ENCODE assay signal across 8 cellular contexts in the genomic region with DNA sequence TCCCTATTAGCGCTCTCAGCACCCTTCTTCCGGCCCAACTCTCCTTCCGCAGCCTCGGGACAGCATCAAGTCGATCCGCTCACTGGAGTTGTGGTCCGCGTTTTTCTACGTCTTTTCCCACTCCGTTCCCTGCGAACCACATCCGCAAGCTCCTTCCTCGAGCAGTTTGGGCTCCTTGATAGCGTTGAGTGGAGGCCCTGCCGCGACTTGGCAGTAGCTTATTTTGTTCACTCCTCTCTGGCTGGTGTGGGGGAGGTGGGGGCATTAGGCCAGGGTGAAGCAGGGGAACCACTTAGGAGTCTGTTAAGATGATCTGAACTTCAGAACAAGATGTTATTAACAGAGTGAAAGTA. TPM values are rescaled to one million over a fixed set of nuclear protein-coding genes. Genes with fewer than 3 reads are reported as not detected.
DNase-seq lines count a peak whose midpoint lies in the region; ATAC-seq, FAIRE-seq and TF ChIP-seq lines count a peak whose summit lies in the region.
"Not testable (repeated sequence)": the region's sequence is repeated elsewhere in the genome, so short reads cannot be mapped to it uniquely, and the experiment has no call there.

No MANE protein-coding gene starts in this region.

- not testable (repeated sequence) for H3K36me3 ChIP-seq in OCI-LY7 (ENCODE audit: insufficient read depth, low read length); GM12878 (ENCODE audit: control insufficient read depth in 2 of 2, insufficient read depth in 2 of 2, low read length in 1 of 2); psoas muscle (ENCODE audit: insufficient read depth in 1 of 2, low read depth in 1 of 2)

- TF ChIP-seq CTCF in A549 (IDR thresholded peaks at IDR 0.05); OCI-LY7 (conservative IDR thresholded peaks at IDR 0.05; ENCODE audit: low read length); GM12878 (IDR thresholded peaks at IDR 0.05 in 2 of 3, conservative IDR thresholded peaks at IDR 0.05 in 1 of 3; ENCODE audit: control insufficient read depth in 2 of 3, extremely low read depth in 1 of 3, insufficient read depth in 1 of 3, low read depth in 3 of 3, low read length in 3 of 3); psoas muscle (IDR thresholded peaks at IDR 0.05): not testable (repeated sequence)

- not testable (repeated sequence) for TF ChIP-seq POLR2A in A549 (IDR thresholded peaks at IDR 0.05; ENCODE audit: low read length); GM12878 (IDR thresholded peaks at IDR 0.05; ENCODE audit: low read depth, low read length)

- SMC1A ChIA-PET in GM12878 (lab: Charles Lee; ENCODE audit: uncharacterized antibody, unreplicated experiment), result not testable (repeated sequence)

- not testable (repeated sequence) for H2AFZ ChIP-seq in OCI-LY7 (ENCODE audit: low read length); GM12878 (ENCODE audit: control insufficient read depth, low read depth, low read length)

- RAD21 ChIA-PET in GM12878 (lab: Charles Lee; ENCODE audit: unreplicated experiment), result not testable (repeated sequence)

- H3K27ac ChIP-seq in A549; OCI-LY7 (ENCODE audit: low read depth, low read length, poor library complexity, severe bottlenecking); GM12878 (ENCODE audit: control insufficient read depth, insufficient read depth); right cardiac atrium (ENCODE audit: low read length); psoas muscle: not testable (repeated sequence)

- BruUV-seq in OCI-LY7 (replicated peaks; lab: Mats Ljungman, UMichigan), result TSS peak; percentile 86
- BruUV-seq in GM12878 (replicated peaks; lab: Mats Ljungman, UMichigan), result not testable (repeated sequence)

- CTCF ChIA-PET in A549 (lab: Yijun Ruan, JAX); OCI-LY7 (lab: Charles Lee; ENCODE audit: unreplicated experiment); GM12878 (lab: Yijun Ruan, JAX): not testable (repeated sequence)

- H3K9me3 ChIP-seq in A549; OCI-LY7 (ENCODE audit: low read length); GM12878 (replicated peaks; ENCODE audit: control insufficient read depth, insufficient read depth, low read length); right cardiac atrium (ENCODE audit: control insufficient read depth, low read length); psoas muscle: not testable (repeated sequence)

- TF ChIP-seq RAD21 in A549 (conservative IDR thresholded peaks at IDR 0.05 in 1 of 2, IDR thresholded peaks at IDR 0.05 in 1 of 2); GM12878 (IDR thresholded peaks at IDR 0.05; ENCODE audit: insufficient read depth, low read depth, low read length): not testable (repeated sequence)

- not testable (repeated sequence) for DNase-seq in A549 (ENCODE audit: low read depth in 1 of 2, low spot score in 1 of 2); OCI-LY7 (ENCODE audit: low spot score); GM12878 (ENCODE audit: low read depth, low spot score); right cardiac atrium; psoas muscle

- H3K9ac ChIP-seq in GM12878 (ENCODE audit: control insufficient read depth, insufficient read depth, low read length), result not testable (repeated sequence)

- not testable (repeated sequence) for H3K27me3 ChIP-seq in GM12878 (replicated peaks in 1 of 2; ENCODE audit: control insufficient read depth in 2 of 2, insufficient read depth in 2 of 2, low read length in 1 of 2); right cardiac atrium (ENCODE audit: control insufficient read depth, insufficient read depth); psoas muscle (ENCODE audit: insufficient read depth in 3 of 3, low read length in 2 of 3)

- in situ Hi-C loops in GM12878 (cut with MboI), result not testable (repeated sequence)

- no CpG with 5 or more reads among the region's 16 CpGs for WGBS in A549 (ENCODE audit: missing lambda C conversion rate)
- no CpG with 5 or more reads among the region's 16 CpGs for WGBS in GM12878 (ENCODE audit: insufficient coverage, insufficient replicate concordance, low lambda C conversion rate, missing lambda C conversion rate)
- no CpG with 5 or more reads among the region's 16 CpGs for WGBS in right cardiac atrium
- no CpG with 5 or more reads among the region's 16 CpGs for WGBS in psoas muscle, 3 donors

- not testable (repeated sequence) for H3K4me1 ChIP-seq in A549; OCI-LY7 (ENCODE audit: insufficient read depth, low read length, poor library complexity, severe bottlenecking); GM12878 (ENCODE audit: control insufficient read depth, insufficient read depth, low read length); right cardiac atrium (ENCODE audit: control insufficient read depth, insufficient read depth, low read length); psoas muscle

- not testable (repeated sequence) for H4K20me1 ChIP-seq in OCI-LY7 (ENCODE audit: insufficient read depth, low read length); GM12878 (ENCODE audit: control insufficient read depth, insufficient read depth)

- not testable (repeated sequence) for TF ChIP-seq EP300 in A549 (IDR thresholded peaks at IDR 0.05); GM12878 (IDR thresholded peaks at IDR 0.05; ENCODE audit: borderline replicate concordance in 1 of 2, control insufficient read depth in 1 of 2, low read depth in 2 of 2, low read length in 2 of 2)

- H3K4me2 ChIP-seq in A549; OCI-LY7 (ENCODE audit: low read length); GM12878 (ENCODE audit: control insufficient read depth, insufficient read depth): not testable (repeated sequence)

- intact Hi-C loops in OCI-LY7 (cut with micrococcal nuclease; ENCODE audit: unreplicated experiment); GM12878 (cut with micrococcal nuclease; ENCODE audit: unreplicated experiment); right cardiac atrium (cut with DNase I); psoas muscle (cut with DNase I): not testable (repeated sequence)

- not testable (repeated sequence) for H3K9me2 ChIP-seq in OCI-LY7 (ENCODE audit: insufficient read depth, low read length)

- POLR2A ChIA-PET in A549 (lab: Yijun Ruan, JAX); OCI-LY7 (lab: Charles Lee); GM12878 (lab: Charles Lee): not testable (repeated sequence)

- FAIRE-seq in A549 (lab: Jason Lieb, UNC); GM12878 (lab: Jason Lieb, UNC): not testable (repeated sequence)

- ATAC-seq in A549 (peak; percentile 68 to 71), GM19025 (IDR thresholded peaks at IDR 0.05; ENCODE audit: low read depth, unreplicated experiment) (peak; percentile 12), GM21723 (IDR thresholded peaks at IDR 0.05; ENCODE audit: unreplicated experiment) (peak; percentile 37), HG03039 (IDR thresholded peaks at IDR 0.05; ENCODE audit: unreplicated experiment) (peak; percentile 18), GM12878 (peak; percentile 70), right cardiac atrium (peak; percentile 36 to 50), psoas muscle (peak; percentile 42 to 66 (median 47))

- H3K4me3 ChIP-seq in A549; OCI-LY7 (ENCODE audit: low read depth, low read length, poor library complexity, severe bottlenecking); GM12878; right cardiac atrium (ENCODE audit: low read length); psoas muscle: not testable (repeated sequence)

- not testable (repeated sequence) for H3K79me2 ChIP-seq in OCI-LY7 (ENCODE audit: insufficient read depth, low read depth, low read length); GM12878 (ENCODE audit: control insufficient read depth, insufficient read depth, low read length)

RNA-seq across cellular contexts. Expression of a gene that starts 0.3 kb away (rescaled TPM):
- polyA plus RNA-seq in A549 (2011; rRNA removed) (78.0 and 82.5 TPM in 2 replicates), A549 (2017; fragmentation: RNase III; extraction: RNeasy Plus Mini Kit Qiagen cat#74134 plus additional on column Dnase treatment) (36.7 to 38.4 TPM (median 37.5 TPM) in 3 replicates), GM12878 (2011; rRNA removed) (78.3 and 122 TPM in 2 replicates), GM12878 (2014; fragmentation: Illumina TruSeq; extraction: Trizol) (111 and 153 TPM in 2 replicates), GM12878 (2014; fragmentation: Nextera tagmentation; extraction: Ambion mirVana) (10 to 100 TPM; 43.6 to 55.7 TPM), GM12878 (2014; rRNA removed) (50.8 and 57.5 TPM in 2 replicates), GM12878 (2016; fragmentation: Nextera tagmentation; extraction: Ambion mirVana) (10 to 100 TPM; 86.6 to 96.4 TPM), right cardiac atrium (13.5 TPM), psoas muscle (10 to 100 TPM; 15.1 to 26.8 (median 19.1) TPM)
- 32.6 and 38.9 TPM in 2 replicates for polyA plus RNA-seq in A549 (2012; cell fraction: cytosol; rRNA removed)
- 18.2 and 39.2 TPM in 2 replicates for polyA plus RNA-seq in A549 (2012; cell fraction: nucleus; rRNA removed)
- 45.2 and 49.3 TPM in 2 replicates for polyA minus RNA-seq in A549 (2011; rRNA and poly(A)+ RNA removed)
- total RNA-seq in OCI-LY7 (2014; rRNA removed; shearing (Covaris generic)), result 37.2 and 39.5 TPM in 2 replicates
- total RNA-seq in OCI-LY7 (2022) (70.9 and 71.0 TPM in 2 replicates), GM12878 (2014; rRNA removed) (44.0 and 45.9 TPM in 2 replicates), GM12878 (2014; rRNA removed; fragmentation: Illumina TruSeq; extraction: Trizol) (82.8 and 87.6 TPM in 2 replicates), GM12878 (2021) (46.8 and 62.4 TPM in 2 replicates), right cardiac atrium (10 to 100 TPM; 19.3 to 40.0 (median 24.8) TPM), psoas muscle (10 to 100 TPM; 26.3 to 59.6 (median 37.9) TPM)
- 109 and 119 TPM in 2 replicates for total RNA-seq in GM12878 (2013; cell fraction: nucleolus; rRNA removed)
- 21.8 TPM for polyA plus RNA-seq in GM12878 (2011; ENCODE audit: low read depth)
- 58.5 and 308 TPM in 2 replicates for polyA plus RNA-seq in GM12878 (2011; cell fraction: cytosol; rRNA removed)
- polyA plus RNA-seq in GM12878 (2011; cell fraction: nucleus; rRNA removed), result 42.5 and 45.6 TPM in 2 replicates
- polyA plus RNA-seq in GM12878 (2012), result 37.5 and 63.9 TPM in 2 replicates
- polyA minus RNA-seq in GM12878 (2011; rRNA and poly(A)+ RNA removed), result 24.9 and 81.6 TPM in 2 replicates
- 11.1 and 25.7 TPM in 2 replicates for polyA minus RNA-seq in GM12878 (2011; cell fraction: cytosol; rRNA and poly(A)+ RNA removed)
- polyA minus RNA-seq in GM12878 (2011; cell fraction: nucleus; rRNA and poly(A)+ RNA removed), result 14.0 and 51.9 TPM in 2 replicates

RNA-seq across cellular contexts. Expression of a gene that starts 24.7 kb away (rescaled TPM):
- polyA plus RNA-seq in A549 (2011; rRNA removed) (52.3 and 75.0 TPM in 2 replicates), A549 (2017; fragmentation: RNase III; extraction: RNeasy Plus Mini Kit Qiagen cat#74134 plus additional on column Dnase treatment) (73.4 to 76.1 TPM (median 75.4 TPM) in 3 replicates), GM12878 (2011; rRNA removed) (31.4 and 39.9 TPM in 2 replicates), GM12878 (2014; fragmentation: Illumina TruSeq; extraction: Trizol) (27.2 and 38.9 TPM in 2 replicates), GM12878 (2014; fragmentation: Nextera tagmentation; extraction: Ambion mirVana) (10 to 100 TPM; 33.6 to 42.2 TPM), GM12878 (2014; rRNA removed) (35.7 and 36.6 TPM in 2 replicates), GM12878 (2016; fragmentation: Nextera tagmentation; extraction: Ambion mirVana) (10 to 100 TPM; 35.3 to 35.5 TPM), right cardiac atrium (43.5 TPM), psoas muscle (10 to 100 TPM; 36.3 to 37.4 (median 36.5) TPM)
- 37.1 and 47.4 TPM in 2 replicates for polyA plus RNA-seq in A549 (2012; cell fraction: cytosol; rRNA removed)
- 11.4 and 19.6 TPM in 2 replicates for polyA plus RNA-seq in A549 (2012; cell fraction: nucleus; rRNA removed)
- polyA minus RNA-seq in A549 (2011; rRNA and poly(A)+ RNA removed), result 7.1 and 9.9 TPM in 2 replicates
- total RNA-seq in OCI-LY7 (2014; rRNA removed; shearing (Covaris generic)), result 34.8 and 52.2 TPM in 2 replicates
- total RNA-seq in OCI-LY7 (2022) (25.2 and 31.2 TPM in 2 replicates), GM12878 (2014; rRNA removed) (24.7 and 24.9 TPM in 2 replicates), GM12878 (2014; rRNA removed; fragmentation: Illumina TruSeq; extraction: Trizol) (34.5 and 40.4 TPM in 2 replicates), GM12878 (2021) (18.5 and 20.7 TPM in 2 replicates), right cardiac atrium (10 to 100 TPM; 16.2 to 30.3 (median 24.4) TPM), psoas muscle (10 to 100 TPM; 20.5 to 37.3 (median 25.9) TPM)
- total RNA-seq in GM12878 (2013; cell fraction: nucleolus; rRNA removed), result 26.0 and 37.3 TPM in 2 replicates
- 8.4 TPM for polyA plus RNA-seq in GM12878 (2011; ENCODE audit: low read depth)
- 17.6 and 21.6 TPM in 2 replicates for polyA plus RNA-seq in GM12878 (2011; cell fraction: cytosol; rRNA removed)
- 18.9 and 25.7 TPM in 2 replicates for polyA plus RNA-seq in GM12878 (2011; cell fraction: nucleus; rRNA removed)
- polyA plus RNA-seq in GM12878 (2012), result 15.6 and 15.7 TPM in 2 replicates
- polyA minus RNA-seq in GM12878 (2011; rRNA and poly(A)+ RNA removed), result 10.1 and 11.3 TPM in 2 replicates
- polyA minus RNA-seq in GM12878 (2011; cell fraction: cytosol; rRNA and poly(A)+ RNA removed), result 8.2 and 11.2 TPM in 2 replicates
- polyA minus RNA-seq in GM12878 (2011; cell fraction: nucleus; rRNA and poly(A)+ RNA removed), result 8.6 and 19.3 TPM in 2 replicates

Comparison
In these comparisons a context has a peak if more than half of its experiments do, and no peak if none do; other contexts are left out.
1. ATAC-seq: peak in every context shown above with its lines; median percentile 70 in GM12878; 70 in A549; 47 in psoas muscle; 43 in right cardiac atrium; 37 in GM21723; 18 in HG03039; 12 in GM19025.